In the genomic region with DNA sequence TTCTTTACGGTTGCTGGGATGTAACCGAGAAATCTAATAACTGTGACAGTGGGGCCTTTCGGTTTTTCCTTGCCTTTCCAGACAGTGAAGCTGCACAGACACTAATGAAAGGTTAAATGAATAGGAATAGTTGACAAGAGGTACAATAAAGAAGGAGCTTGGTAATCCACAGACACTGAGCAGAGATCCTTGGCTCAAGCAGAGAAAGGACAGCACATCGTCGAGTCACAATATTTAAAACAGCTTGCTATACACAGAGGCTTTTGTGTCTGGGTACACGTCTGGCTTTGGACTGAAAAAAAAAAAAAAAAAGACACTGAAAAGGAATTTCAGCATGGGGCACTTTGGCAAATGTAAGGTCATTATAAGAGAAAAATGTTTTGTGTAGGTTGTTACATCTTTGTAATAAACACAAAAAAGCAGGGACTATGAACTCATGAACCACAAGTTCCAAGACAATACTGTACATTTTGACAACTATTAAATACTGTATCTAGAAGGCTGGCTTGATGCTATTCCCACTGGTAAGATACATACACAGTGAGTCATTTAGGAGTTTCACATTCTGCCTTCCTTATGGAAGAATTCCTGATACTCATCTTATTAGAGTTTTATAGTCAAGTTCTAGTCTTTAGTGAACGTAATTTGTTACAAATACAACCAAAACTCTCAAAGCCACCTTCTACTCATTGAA, we compare ENCODE assay signal across 1 cellular context.
TF ChIP-seq lines count a peak whose summit lies in the region.

No MANE protein-coding gene starts in this region.

TF ChIP-seq in GM23338, 12 proteins besides CTCF, POLR2A, EP300 and RAD21 (continued from another document):
- TF ChIP-seq, protein P1, sequence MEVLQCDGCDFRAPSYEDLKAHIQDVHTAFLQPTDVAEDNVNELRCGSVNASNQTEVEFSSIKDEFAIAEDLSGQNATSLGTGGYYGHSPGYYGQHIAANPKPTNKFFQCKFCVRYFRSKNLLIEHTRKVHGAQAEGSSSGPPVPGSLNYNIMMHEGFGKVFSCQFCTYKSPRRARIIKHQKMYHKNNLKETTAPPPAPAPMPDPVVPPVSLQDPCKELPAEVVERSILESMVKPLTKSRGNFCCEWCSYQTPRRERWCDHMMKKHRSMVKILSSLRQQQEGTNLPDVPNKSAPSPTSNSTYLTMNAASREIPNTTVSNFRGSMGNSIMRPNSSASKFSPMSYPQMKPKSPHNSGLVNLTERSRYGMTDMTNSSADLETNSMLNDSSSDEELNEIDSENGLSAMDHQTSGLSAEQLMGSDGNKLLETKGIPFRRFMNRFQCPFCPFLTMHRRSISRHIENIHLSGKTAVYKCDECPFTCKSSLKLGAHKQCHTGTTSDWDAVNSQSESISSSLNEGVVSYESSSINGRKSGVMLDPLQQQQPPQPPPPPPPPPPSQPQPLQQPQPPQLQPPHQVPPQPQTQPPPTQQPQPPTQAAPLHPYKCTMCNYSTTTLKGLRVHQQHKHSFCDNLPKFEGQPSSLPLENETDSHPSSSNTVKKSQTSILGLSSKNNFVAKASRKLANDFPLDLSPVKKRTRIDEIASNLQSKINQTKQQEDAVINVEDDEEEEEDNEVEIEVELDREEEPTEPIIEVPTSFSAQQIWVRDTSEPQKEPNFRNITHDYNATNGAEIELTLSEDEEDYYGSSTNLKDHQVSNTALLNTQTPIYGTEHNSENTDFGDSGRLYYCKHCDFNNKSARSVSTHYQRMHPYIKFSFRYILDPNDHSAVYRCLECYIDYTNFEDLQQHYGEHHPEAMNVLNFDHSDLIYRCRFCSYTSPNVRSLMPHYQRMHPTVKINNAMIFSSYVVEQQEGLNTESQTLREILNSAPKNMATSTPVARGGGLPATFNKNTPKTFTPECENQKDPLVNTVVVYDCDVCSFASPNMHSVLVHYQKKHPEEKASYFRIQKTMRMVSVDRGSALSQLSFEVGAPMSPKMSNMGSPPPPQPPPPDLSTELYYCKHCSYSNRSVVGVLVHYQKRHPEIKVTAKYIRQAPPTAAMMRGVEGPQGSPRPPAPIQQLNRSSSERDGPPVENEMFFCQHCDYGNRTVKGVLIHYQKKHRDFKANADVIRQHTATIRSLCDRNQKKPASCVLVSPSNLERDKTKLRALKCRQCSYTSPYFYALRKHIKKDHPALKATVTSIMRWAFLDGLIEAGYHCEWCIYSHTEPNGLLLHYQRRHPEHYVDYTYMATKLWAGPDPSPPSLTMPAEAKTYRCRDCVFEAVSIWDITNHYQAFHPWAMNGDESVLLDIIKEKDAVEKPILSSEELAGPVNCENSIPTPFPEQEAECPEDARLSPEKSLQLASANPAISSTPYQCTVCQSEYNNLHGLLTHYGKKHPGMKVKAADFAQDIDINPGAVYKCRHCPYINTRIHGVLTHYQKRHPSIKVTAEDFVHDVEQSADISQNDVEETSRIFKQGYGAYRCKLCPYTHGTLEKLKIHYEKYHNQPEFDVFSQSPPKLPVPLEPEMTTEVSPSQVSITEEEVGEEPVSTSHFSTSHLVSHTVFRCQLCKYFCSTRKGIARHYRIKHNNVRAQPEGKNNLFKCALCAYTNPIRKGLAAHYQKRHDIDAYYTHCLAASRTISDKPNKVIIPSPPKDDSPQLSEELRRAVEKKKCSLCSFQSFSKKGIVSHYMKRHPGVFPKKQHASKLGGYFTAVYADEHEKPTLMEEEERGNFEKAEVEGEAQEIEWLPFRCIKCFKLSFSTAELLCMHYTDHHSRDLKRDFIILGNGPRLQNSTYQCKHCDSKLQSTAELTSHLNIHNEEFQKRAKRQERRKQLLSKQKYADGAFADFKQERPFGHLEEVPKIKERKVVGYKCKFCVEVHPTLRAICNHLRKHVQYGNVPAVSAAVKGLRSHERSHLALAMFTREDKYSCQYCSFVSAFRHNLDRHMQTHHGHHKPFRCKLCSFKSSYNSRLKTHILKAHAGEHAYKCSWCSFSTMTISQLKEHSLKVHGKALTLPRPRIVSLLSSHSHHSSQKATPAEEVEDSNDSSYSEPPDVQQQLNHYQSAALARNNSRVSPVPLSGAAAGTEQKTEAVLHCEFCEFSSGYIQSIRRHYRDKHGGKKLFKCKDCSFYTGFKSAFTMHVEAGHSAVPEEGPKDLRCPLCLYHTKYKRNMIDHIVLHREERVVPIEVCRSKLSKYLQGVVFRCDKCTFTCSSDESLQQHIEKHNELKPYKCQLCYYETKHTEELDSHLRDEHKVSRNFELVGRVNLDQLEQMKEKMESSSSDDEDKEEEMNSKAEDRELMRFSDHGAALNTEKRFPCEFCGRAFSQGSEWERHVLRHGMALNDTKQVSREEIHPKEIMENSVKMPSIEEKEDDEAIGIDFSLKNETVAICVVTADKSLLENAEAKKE (CRISPR knock-in tag; IDR thresholded peaks at IDR 0.05), result no peak
- no peak for TF ChIP-seq ETS1 (IDR thresholded peaks at IDR 0.05)
